In genomic region chr2:106953779-106954178, GRCh38 we compare ENCODE assay signal across 21 cellular contexts.
"Had no signal": no experiment of that assay in that cellular context is flagged by ENCODE, and none has a peak within 500 bp of the region (broad histone marks: within the 10 kb centered on the region; RNA-seq: fewer than 3 reads in every experiment).

No MANE protein-coding gene starts in this region.

- H3K27me3 Mint-ChIP-seq: activated CD4-positive, alpha-beta T cell treated with anti-CD3 and anti-CD28 coated beads, Interleukin-2, amount 10 ng/mL, durations not matched to agents 24 days and 14 days; stimulated activated naive B cell treated with anti-CD40 and anti-IgM and Interleukin-4, amounts not matched to agents 10 μg/mL and 1 μg/mL and 100 μg/mL, for 72 hours had no signal

- H3K27me3 ChIP-seq: esophagus squamous epithelium, foreskin keratinocyte, tibial artery had no signal

- H3K9me3 Mint-ChIP-seq: activated CD4-positive, alpha-beta T cell treated with anti-CD3 and anti-CD28 coated beads, Interleukin-2, amount 10 ng/mL, durations not matched to agents 24 days and 14 days had no signal

- H3K36me3 ChIP-seq: esophagus squamous epithelium, left ventricle myocardium inferior, tibial artery had no signal

- H3K27ac Mint-ChIP-seq: activated CD4-positive, alpha-beta T cell treated with anti-CD3 and anti-CD28 coated beads, Interleukin-2, amount 10 ng/mL, durations not matched to agents 24 days and 14 days; activated CD8-positive, alpha-beta T cell treated with anti-CD3 and anti-CD28 coated beads for 36 hours; activated naive CD4-positive, alpha-beta T cell treated with anti-CD3 and anti-CD28 coated beads for 36 hours; naive thymus-derived CD8-positive, alpha-beta T cell; stimulated activated naive B cell treated with anti-CD40 and anti-IgM and Interleukin-4, amounts not matched to agents 10 μg/mL and 1 μg/mL and 100 μg/mL, for 72 hours had no signal

- H3K4me1 Mint-ChIP-seq: activated CD4-positive, alpha-beta T cell treated with anti-CD3 and anti-CD28 coated beads, Interleukin-2, amount 10 ng/mL, durations not matched to agents 24 days and 14 days; naive thymus-derived CD8-positive, alpha-beta T cell; stimulated activated naive B cell treated with anti-CD40 and anti-IgM and Interleukin-4, amounts not matched to agents 10 μg/mL and 1 μg/mL and 100 μg/mL, for 72 hours had no signal

- H3K27ac ChIP-seq: esophagus squamous epithelium, foreskin keratinocyte, left ventricle myocardium inferior had no signal

- H3K4me3 Mint-ChIP-seq: activated CD4-positive, alpha-beta T cell treated with anti-CD3 and anti-CD28 coated beads, Interleukin-2, amount 10 ng/mL, durations not matched to agents 24 days and 14 days; activated CD8-positive, alpha-beta T cell treated with anti-CD3 and anti-CD28 coated beads for 36 hours; activated naive CD4-positive, alpha-beta T cell treated with anti-CD3 and anti-CD28 coated beads for 36 hours; naive thymus-derived CD8-positive, alpha-beta T cell; stimulated activated naive B cell treated with anti-CD40 and anti-IgM and Interleukin-4, amounts not matched to agents 10 μg/mL and 1 μg/mL and 100 μg/mL, for 72 hours had no signal

- FAIRE-seq: bronchial epithelial cell, endothelial cell of umbilical vein, keratinocyte, urothelium cell line had no signal

- ATAC-seq: activated CD8-positive, alpha-beta T cell treated with anti-CD3 and anti-CD28 coated beads for 36 hours; foreskin keratinocyte; naive thymus-derived CD8-positive, alpha-beta T cell; stimulated activated naive B cell treated with anti-CD40 and anti-IgM and Interleukin-4, amounts not matched to agents 10 μg/mL and 1 μg/mL and 100 μg/mL, for 72 hours had no signal

- DNase-seq: activated CD4-positive, alpha-beta T cell treated with anti-CD3 and anti-CD28 coated beads, Interleukin-2, amount 10 ng/mL, durations not matched to agents 24 days and 14 days; activated CD8-positive, alpha-beta T cell treated with anti-CD3 and anti-CD28 coated beads for 36 hours; activated naive CD4-positive, alpha-beta T cell treated with anti-CD3 and anti-CD28 coated beads for 36 hours; activated T-cell treated with anti-CD3 and anti-CD28 coated beads, Interleukin-2, amount 50 U/mL, for 1 hour; anterior cingulate cortex; dermis blood vessel endothelial cell; effector memory CD4-positive, alpha-beta T cell; esophagus squamous epithelium; foreskin keratinocyte; glutamatergic neuron; hippocampal formation; left ventricle myocardium inferior; mesenchymal stem cell; naive thymus-derived CD8-positive, alpha-beta T cell; stimulated activated naive B cell treated with anti-CD40 and anti-IgM and Interleukin-4, amounts not matched to agents 10 μg/mL and 1 μg/mL and 100 μg/mL, for 72 hours; T1000; tibial artery had no signal

- H3K36me3 Mint-ChIP-seq: naive thymus-derived CD8-positive, alpha-beta T cell; stimulated activated naive B cell treated with anti-CD40 and anti-IgM and Interleukin-4, amounts not matched to agents 10 μg/mL and 1 μg/mL and 100 μg/mL, for 72 hours had no signal

- H3K4me3 ChIP-seq: esophagus squamous epithelium, left ventricle myocardium inferior, tibial artery had no signal

- H3K9me3 ChIP-seq: esophagus squamous epithelium, tibial artery had no signal

- H3K4me1 ChIP-seq: foreskin keratinocyte, left ventricle myocardium inferior had no signal
